In genomic region chr3:188954590-188955208, GRCh38 we compare ENCODE assay signal across 8 cellular contexts.
DNase-seq lines count a peak whose midpoint lies in the region; ATAC-seq and TF ChIP-seq lines count a peak whose summit lies in the region.

No MANE protein-coding gene starts in this region.

- no peak overlapping the region for H3K9ac ChIP-seq in colonic mucosa (ENCODE audit: low read depth in 2 of 2, low read length in 2 of 2)

- intact Hi-C loops in colonic mucosa (cut with DNase I): loop anchor here (10.0 kb wide), 1 partner anchor 900 kb away; no protein-coding TSS in a partner anchor
- intact Hi-C loops in lower leg skin (cut with DNase I; ENCODE audit: low total_unique reads): loop anchor here (5.0 kb wide), 1 partner anchor 1217 kb away; no protein-coding TSS in a partner anchor

- no peaks in the 10 kb centered on the region for H3K9me3 ChIP-seq in colonic mucosa

- H3K36me3 ChIP-seq in colonic mucosa: no peaks in the 10 kb centered on the region

- peak; percentile 57 for ATAC-seq in HG03095 (IDR thresholded peaks at IDR 0.05; ENCODE audit: unreplicated experiment)
- ATAC-seq in GM21423 (IDR thresholded peaks at IDR 0.05; ENCODE audit: unreplicated experiment): no peak

- WGBS in lower leg skin, 2 donors: 28 to 30% methylated on average over 3 of the region's 3 CpGs

- TF ChIP-seq POLR2A in lower leg skin (IDR thresholded peaks at IDR 0.05): no peak

- H3K27ac ChIP-seq in colonic mucosa: no peak overlapping the region

- DNase-seq in DMS153 (lab: John Stamatoyannopoulos, UW) (peak; percentile 59), NCI-H510A (lab: John Stamatoyannopoulos, UW) (peak; percentile 49), colonic mucosa (peak; percentile 90), lower leg skin (ENCODE audit: low spot score in 2 of 2) (peak; percentile 82 to 95)
- DNase-seq in activated CD4-positive, alpha-beta T cell treated with anti-CD3 and anti-CD28 coated beads for 48 hours: peak; percentile 88
- DNase-seq in stimulated activated CD4-positive, alpha-beta T cell treated with anti-CD3 and anti-CD28 coated beads, TNF-alpha, amount 100 ng/mL, for 48 hours (ENCODE audit: low read depth in 3 of 3): peak; percentile 67 to 84 (median 82)

- H3K4me3 ChIP-seq in colonic mucosa: no peak overlapping the region
- H3K4me3 ChIP-seq in lower leg skin (ENCODE audit: low read depth, poor library complexity, severe bottlenecking): no peak overlapping the region

- H3K27me3 ChIP-seq in colonic mucosa: no peaks in the 10 kb centered on the region

- TF ChIP-seq CTCF in colonic mucosa (IDR thresholded peaks at IDR 0.05) (peak; percentile 94), lower leg skin (IDR thresholded peaks at IDR 0.05) (peak in 1 of 3 donors; percentile 60)

- no peaks in the 10 kb centered on the region for H3K4me1 ChIP-seq in colonic mucosa
